ENCODE assay signal across 1 cellular context in genomic region chr9:108885643-108886348, GRCh38.
TF ChIP-seq lines count a peak whose summit lies in the region.

No MANE protein-coding gene starts in this region.

TF ChIP-seq in HepG2, 621 proteins besides CTCF, POLR2A, EP300 and RAD21 (continued from another document and continues in another):
- TF ChIP-seq ZBTB34 (CRISPR knock-in tag; IDR thresholded peaks at IDR 0.05) (peak; percentile 87; the same call in 1 of the 2 replicates), TOPORS (CRISPR knock-in tag; IDR thresholded peaks at IDR 0.05) (peak; percentile 73; the same call in 1 of the 2 replicates), CSRNP1 (CRISPR knock-in tag; IDR thresholded peaks at IDR 0.05) (0 out of 2 replicates have a peak, but pooled peaks have one; percentile 39), GFI1 (CRISPR knock-in tag; IDR thresholded peaks at IDR 0.05; ENCODE audit: borderline replicate concordance) (peak; percentile 83; the same call in 1 of the 2 replicates), ZNF878 (CRISPR knock-in tag; IDR thresholded peaks at IDR 0.05) (peak; percentile 94), ZNF564 (CRISPR knock-in tag; IDR thresholded peaks at IDR 0.05) (peak; percentile 57; the same call in 1 of the 2 replicates), SP4 (CRISPR knock-in tag; IDR thresholded peaks at IDR 0.05) (peak; percentile 63; the same call in 1 of the 2 replicates), KLF16 (CRISPR knock-in tag; IDR thresholded peaks at IDR 0.05) (peak in 1 of 2 experiments; percentile 98; a peak in 2 of 4 replicates), KAT7 (CRISPR knock-in tag; IDR thresholded peaks at IDR 0.05; ENCODE audit: borderline replicate concordance) (peak; percentile 90), SAP130 (CRISPR knock-in tag; IDR thresholded peaks at IDR 0.05; ENCODE audit: low read depth) (peak; percentile 94), GATAD2A (CRISPR knock-in tag; IDR thresholded peaks at IDR 0.05) (peak; percentile 98), FOXO1 (CRISPR knock-in tag; IDR thresholded peaks at IDR 0.05) (peak; percentile 99), ZNF609 (CRISPR knock-in tag; IDR thresholded peaks at IDR 0.05; ENCODE audit: borderline replicate concordance) (peak; percentile 98), TBX3 (IDR thresholded peaks at IDR 0.05; ENCODE audit: borderline replicate concordance) (peak; percentile 89), ZNF558 (CRISPR knock-in tag; IDR thresholded peaks at IDR 0.05; ENCODE audit: borderline replicate concordance) (no peak), ZNF264 (CRISPR knock-in tag; IDR thresholded peaks at IDR 0.05) (peak; percentile 76; the same call in 1 of the 2 replicates), SP1 (IDR thresholded peaks at IDR 0.05) (no peak), SP1 (CRISPR knock-in tag; IDR thresholded peaks at IDR 0.05) (peak; percentile 37; the same call in 1 of the 2 replicates), DPF2 (CRISPR knock-in tag; IDR thresholded peaks at IDR 0.05; ENCODE audit: borderline replicate concordance, low read depth) (peak; percentile 97), ZNF441 (CRISPR knock-in tag; IDR thresholded peaks at IDR 0.05; ENCODE audit: borderline replicate concordance) (no peak), ZNF549 (CRISPR knock-in tag; IDR thresholded peaks at IDR 0.05) (no peak), ZNF18 (CRISPR knock-in tag; IDR thresholded peaks at IDR 0.05; ENCODE audit: insufficient replicate concordance) (no peak), ARHGAP35 (CRISPR knock-in tag; IDR thresholded peaks at IDR 0.05; ENCODE audit: borderline replicate concordance) (no peak), ATM (IDR thresholded peaks at IDR 0.05; ENCODE audit: borderline replicate concordance) (peak; percentile 97), SKI (IDR thresholded peaks at IDR 0.05; ENCODE audit: partially characterized antibody) (peak; percentile 95), NR2F6 (IDR thresholded peaks at IDR 0.05) (peak; percentile 99), NR2F6 (CRISPR knock-in tag; IDR thresholded peaks at IDR 0.05) (peak; percentile 99), ZFP36L1 (CRISPR knock-in tag; IDR thresholded peaks at IDR 0.05) (0 out of 2 replicates have a peak, but pooled peaks have one; percentile 86), ELF3 (CRISPR knock-in tag; IDR thresholded peaks at IDR 0.05) (peak; percentile 82; the same call in 1 of the 2 replicates), ZNF629 (CRISPR knock-in tag; conservative IDR thresholded peaks at IDR 0.05) (peak; percentile 40; the same call in 1 of the 2 replicates), ZNF614 (CRISPR knock-in tag; IDR thresholded peaks at IDR 0.05; ENCODE audit: borderline replicate concordance) (peak; percentile 95; the same call in 1 of the 2 replicates), ZKSCAN8 (CRISPR knock-in tag; IDR thresholded peaks at IDR 0.05; ENCODE audit: borderline replicate concordance) (peak; percentile 90; the same call in 1 of the 2 replicates), HMG20B (CRISPR knock-in tag; conservative IDR thresholded peaks at IDR 0.05) (peak; percentile 98), KDM3A (CRISPR knock-in tag; IDR thresholded peaks at IDR 0.05; ENCODE audit: low read depth) (peak; percentile 71; the same call in 1 of the 2 replicates), MXI1 (IDR thresholded peaks at IDR 0.05; ENCODE audit: borderline replicate concordance, low read depth, low read length) (peak; percentile 88; the same call in 2 of the 3 replicates), MAZ (IDR thresholded peaks at IDR 0.05; ENCODE audit: borderline replicate concordance, low read depth, low read length) (0 out of 2 replicates have a peak, but pooled peaks have one; percentile 62), MAZ (CRISPR knock-in tag; IDR thresholded peaks at IDR 0.05; ENCODE audit: low read depth) (peak; percentile 79), ZBTB25 (CRISPR knock-in tag; IDR thresholded peaks at IDR 0.05) (peak; percentile 81), ZNF280D (CRISPR knock-in tag; IDR thresholded peaks at IDR 0.05) (peak; percentile 84), UBTF (CRISPR knock-in tag; IDR thresholded peaks at IDR 0.05) (peak; percentile 44; the same call in 1 of the 2 replicates), CBX2 (IDR thresholded peaks at IDR 0.05; ENCODE audit: low read depth, low read length) (no peak), CBX2 (CRISPR knock-in tag; IDR thresholded peaks at IDR 0.05; ENCODE audit: low read depth) (no peak), SIN3A (IDR thresholded peaks at IDR 0.05; ENCODE audit: borderline replicate concordance, low read depth, low read length) (0 out of 2 replicates have a peak, but pooled peaks have one; percentile 62), TARDBP (CRISPR knock-in tag; IDR thresholded peaks at IDR 0.05) (peak; percentile 95), ZNF33A (CRISPR knock-in tag; IDR thresholded peaks at IDR 0.05; ENCODE audit: borderline replicate concordance) (peak; percentile 27; the same call in 1 of the 2 replicates), HNRNPUL1 (IDR thresholded peaks at IDR 0.05; ENCODE audit: low read depth, low read length) (no peak), ZNF605 (CRISPR knock-in tag; IDR thresholded peaks at IDR 0.05) (peak; percentile 98)
